2 cellular contexts compared by ENCODE assay signal in the genomic region with DNA sequence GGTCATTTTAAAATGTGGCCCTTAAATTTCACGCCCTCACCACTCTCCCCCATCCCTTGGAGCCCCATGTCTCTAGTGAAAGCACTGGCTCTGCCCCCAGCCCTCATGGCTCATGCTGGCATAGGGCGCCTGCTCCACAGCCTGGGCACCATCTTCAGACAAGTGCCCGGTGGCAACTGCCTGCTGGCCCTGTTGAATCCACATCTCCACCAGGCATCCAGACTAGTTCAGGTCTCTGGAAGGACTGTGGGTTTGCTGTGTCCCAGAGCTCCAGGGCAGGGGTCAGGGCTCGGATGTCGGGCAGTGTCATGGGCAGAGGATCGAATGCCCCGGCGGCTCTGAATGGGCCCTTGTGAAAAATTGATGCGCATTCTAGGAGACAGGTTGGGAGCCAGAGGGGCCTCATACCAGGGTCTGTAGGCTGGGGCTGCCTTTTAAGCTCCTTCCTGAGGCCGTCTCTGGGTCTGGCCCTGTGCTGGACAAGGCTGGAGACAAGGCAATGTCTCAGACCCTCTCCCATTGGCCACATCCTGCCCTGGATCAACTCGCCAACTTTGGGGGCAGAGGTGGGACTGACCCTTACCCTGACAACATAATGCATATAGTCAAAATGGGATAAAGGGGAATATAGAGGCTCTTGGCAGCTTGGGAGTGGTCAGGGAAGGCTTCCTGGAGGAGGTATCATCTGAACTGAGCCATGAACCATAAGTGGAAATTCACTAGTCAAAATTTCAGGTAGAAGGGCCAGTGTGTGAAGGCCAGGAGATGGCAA.
TF ChIP-seq lines count a peak whose summit lies in the region.

No MANE protein-coding gene starts in this region.

TF ChIP-seq in K562, 482 proteins besides CTCF, POLR2A, EP300 and RAD21:
- TF ChIP-seq FOXJ3 (CRISPR knock-in tag; IDR thresholded peaks at IDR 0.05) (no peak), CBX2 (IDR thresholded peaks at IDR 0.05; ENCODE audit: insufficient read depth, low read length, poor library complexity, severe bottlenecking) (no peak), ZNF175 (CRISPR knock-in tag; IDR thresholded peaks at IDR 0.05; ENCODE audit: low read depth) (no peak), ZNF436 (CRISPR knock-in tag; IDR thresholded peaks at IDR 0.05) (peak; percentile 59; the same call in 1 of the 2 replicates), CTBP1 (IDR thresholded peaks at IDR 0.05; ENCODE audit: borderline replicate concordance) (no peak), ZNF217 (CRISPR knock-in tag; IDR thresholded peaks at IDR 0.05) (no peak), ZC3H11A (IDR thresholded peaks at IDR 0.05; ENCODE audit: low read depth, low read length) (no peak), ZFP36 (IDR thresholded peaks at IDR 0.05; ENCODE audit: low read depth, low read length, partially characterized antibody) (peak; percentile 97)
- TF ChIP-seq, protein P1, sequence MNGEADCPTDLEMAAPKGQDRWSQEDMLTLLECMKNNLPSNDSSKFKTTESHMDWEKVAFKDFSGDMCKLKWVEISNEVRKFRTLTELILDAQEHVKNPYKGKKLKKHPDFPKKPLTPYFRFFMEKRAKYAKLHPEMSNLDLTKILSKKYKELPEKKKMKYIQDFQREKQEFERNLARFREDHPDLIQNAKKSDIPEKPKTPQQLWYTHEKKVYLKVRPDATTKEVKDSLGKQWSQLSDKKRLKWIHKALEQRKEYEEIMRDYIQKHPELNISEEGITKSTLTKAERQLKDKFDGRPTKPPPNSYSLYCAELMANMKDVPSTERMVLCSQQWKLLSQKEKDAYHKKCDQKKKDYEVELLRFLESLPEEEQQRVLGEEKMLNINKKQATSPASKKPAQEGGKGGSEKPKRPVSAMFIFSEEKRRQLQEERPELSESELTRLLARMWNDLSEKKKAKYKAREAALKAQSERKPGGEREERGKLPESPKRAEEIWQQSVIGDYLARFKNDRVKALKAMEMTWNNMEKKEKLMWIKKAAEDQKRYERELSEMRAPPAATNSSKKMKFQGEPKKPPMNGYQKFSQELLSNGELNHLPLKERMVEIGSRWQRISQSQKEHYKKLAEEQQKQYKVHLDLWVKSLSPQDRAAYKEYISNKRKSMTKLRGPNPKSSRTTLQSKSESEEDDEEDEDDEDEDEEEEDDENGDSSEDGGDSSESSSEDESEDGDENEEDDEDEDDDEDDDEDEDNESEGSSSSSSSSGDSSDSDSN (IDR thresholded peaks at IDR 0.05; ENCODE audit: borderline replicate concordance in 1 of 2, low read depth in 2 of 2, low read length in 2 of 2): no peak
TF ChIP-seq in K562: peak in this region for 2.

TF ChIP-seq in liver, 16 proteins besides CTCF, POLR2A, EP300 and RAD21:
- TF ChIP-seq GABPA (IDR thresholded peaks at IDR 0.05 in 1 of 2, conservative IDR thresholded peaks at IDR 0.05 in 1 of 2): no peak
TF ChIP-seq in liver: peak in this region for 0.
